ENCODE assay signal across 8 cellular contexts in the genomic region with DNA sequence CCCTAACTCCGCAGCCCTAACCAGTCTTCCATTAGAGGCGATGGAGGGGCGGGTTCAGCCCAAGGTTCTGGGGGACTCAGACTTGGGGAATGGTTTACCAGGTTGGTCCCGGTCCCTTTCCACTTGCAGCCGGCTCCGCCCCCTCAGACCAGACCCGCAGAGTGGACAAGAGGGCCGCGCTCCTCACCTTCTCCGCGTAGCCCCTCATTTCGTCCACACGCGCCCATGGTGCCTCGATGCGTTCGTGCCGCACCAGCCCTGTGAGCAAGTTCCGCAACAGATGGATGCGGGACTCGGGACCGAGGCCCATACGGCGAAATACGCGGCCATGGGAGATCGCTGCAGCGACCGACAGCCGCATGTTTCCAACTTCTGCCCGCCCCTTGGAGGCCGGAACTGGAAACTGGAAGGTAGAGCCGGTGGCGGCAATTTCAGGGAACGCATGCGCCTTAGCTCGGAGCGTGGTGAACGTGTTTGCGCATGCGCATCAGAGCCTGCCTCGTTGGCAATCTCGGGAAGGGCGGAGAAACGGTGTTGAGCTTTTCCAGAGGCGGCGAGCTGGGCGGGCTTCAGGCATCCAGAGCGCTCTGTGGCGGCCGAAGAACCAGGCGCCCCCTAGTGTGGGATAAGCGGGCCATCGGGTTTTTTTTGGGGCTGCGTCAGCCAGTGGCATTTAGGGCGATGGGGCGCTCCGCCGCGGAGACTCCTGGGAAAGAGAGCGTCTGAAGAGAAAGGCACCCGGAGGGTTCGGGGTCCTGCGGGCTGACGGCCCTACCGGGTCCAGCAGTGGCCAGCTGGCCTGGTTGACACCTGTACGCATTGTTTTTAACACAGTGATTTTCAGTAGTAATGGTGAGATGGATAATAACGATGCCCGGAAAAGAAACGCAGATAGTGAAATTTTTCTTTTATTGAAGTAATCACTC. TPM values are rescaled to one million over a fixed set of nuclear protein-coding genes. Genes with fewer than 3 reads are reported as not detected.
DNase-seq lines count a peak whose midpoint lies in the region; ATAC-seq and TF ChIP-seq lines count a peak whose summit lies in the region.

Gene MRPL17 (minus strand): TSS at position 405 of the 926 bp plus-strand sequence. CDS start 44 bp downstream, at position 361.

- H3K36me3 Mint-ChIP-seq in activated B cell treated with CpG ODN at 0.5 μM for 24 hours (ENCODE audit: low read depth) (peaks cover 26% of the 10 kb centered on the region), immature natural killer cell (peaks cover 0 to 5% (median 0%) of the 10 kb centered on the region in 3 donors)

- ATAC-seq in GM19023 (IDR thresholded peaks at IDR 0.05; ENCODE audit: unreplicated experiment), result peak; percentile 95
- peak; percentile 94 for ATAC-seq in HG03280 (IDR thresholded peaks at IDR 0.05; ENCODE audit: unreplicated experiment)
- peak; percentile 95 for ATAC-seq in activated B cell treated with CpG ODN at 0.5 μM for 24 hours (ENCODE audit: low read depth)

- H3K27me3 Mint-ChIP-seq in activated B cell treated with CpG ODN at 0.5 μM for 24 hours (no peaks in the 10 kb centered on the region), immature natural killer cell (ENCODE audit: low read depth in 3 of 3) (peaks cover 5 to 11% (median 10%) of the 10 kb centered on the region in 3 donors)

- H3K27ac ChIP-seq in caudate nucleus (ENCODE audit: low read depth, low read length), result peak within 1 kb of the TSS; percentile 92

- POLR2A ChIA-PET in activated B cell treated with CpG ODN at 0.5 μM for 24 hours (lab: Charles Lee), result interaction anchor here (0.6 to 3.5 kb wide), 23 partner anchors 14 to 1304 kb away, joined by 3 to 49 read pairs (median 4); partner anchors contain the start of genes APBB1, ARFIP2, EIF3F and ILK

- peaks cover 24% of the 10 kb centered on the region for H3K4me1 Mint-ChIP-seq in activated B cell treated with CpG ODN at 0.5 μM for 24 hours
- peaks cover 26 to 32% of the 10 kb centered on the region in 2 donors for H3K4me1 Mint-ChIP-seq in immature natural killer cell

- H3K4me3 Mint-ChIP-seq in activated B cell treated with CpG ODN at 0.5 μM for 24 hours, result peak within 1 kb of the TSS; percentile 99
- H3K4me3 Mint-ChIP-seq in immature natural killer cell, result peak within 1 kb of the TSS; percentile 97 to 99 (median 98)

- H3K27ac Mint-ChIP-seq in activated B cell treated with CpG ODN at 0.5 μM for 24 hours, result peak within 1 kb of the TSS; percentile 98
- H3K27ac Mint-ChIP-seq in immature natural killer cell, result peak within 1 kb of the TSS; percentile 89 to 99 (median 98)

- CTCF ChIA-PET in activated B cell treated with CpG ODN at 0.5 μM for 24 hours (lab: Charles Lee), result interaction anchor here (0.6 to 3.1 kb wide), 23 partner anchors 9 to 305 kb away, joined by 3 to 53 read pairs (median 4); partner anchors contain the start of genes ARFIP2, ILK, TAF10 and TIMM10B

- H3K4me3 ChIP-seq in AG10803 (ENCODE audit: low read length), result peak within 1 kb of the TSS; percentile 99

- H3K9me3 Mint-ChIP-seq in activated B cell treated with CpG ODN at 0.5 μM for 24 hours (no peaks in the 10 kb centered on the region), immature natural killer cell (no peaks in the 10 kb centered on the region)

- intact Hi-C loops in activated B cell treated with CpG ODN at 0.5 μM for 24 hours (cut with micrococcal nuclease), result loop anchor here (1.0 to 5.0 kb wide), 12 partner anchors 16 to 449 kb away; partner anchors contain the start of genes ARFIP2, DCHS1, FHIP1B and ILK

- DNase-seq in AG10803 (ENCODE audit: low read depth), result peak; percentile 98
- peak; percentile 98 for DNase-seq in NCI-H345 (lab: John Stamatoyannopoulos, UW)
- peak; percentile 94 for DNase-seq in activated B cell treated with CpG ODN at 0.5 μM for 24 hours
- DNase-seq in caudate nucleus (lab: John Stamatoyannopoulos, UW), result peak in 60 of 61 donors; percentile 77 to 99 (median 98)
- DNase-seq in immature natural killer cell, result peak; percentile 98 to 99 (median 99)
- peak; percentile 98 for DNase-seq in smooth muscle cell of the brain vasculature (ENCODE audit: low read depth, low spot score)

- peak; percentile 78 for TF ChIP-seq CTCF in AG10803 (conservative IDR thresholded peaks at IDR 0.05; ENCODE audit: low read length)
- TF ChIP-seq CTCF in activated B cell treated with CpG ODN at 0.5 μM for 24 hours (IDR thresholded peaks at IDR 0.05), result peak; percentile 73

RNA-seq across cellular contexts. Expression of gene MRPL17, which starts in this region (rescaled TPM):
- total RNA-seq in activated B cell treated with CpG ODN at 0.5 μM for 24 hours, result 34.1 and 34.2 TPM in 2 replicates
- 10 to 100 TPM in 2 of 3 donors, 1 to 10 TPM in 1; 4.6 to 17.0 (median 13.7) TPM for polyA plus RNA-seq in immature natural killer cell

Comparison
In these comparisons a context has a peak if more than half of its experiments do, and no peak if none do; other contexts are left out.
1. Peak in every context shown above with its lines: DNase-seq, ATAC-seq, H3K4me3 ChIP-seq and H3K27ac ChIP-seq.